ENCODE assay signal across 16 cellular contexts in the genomic region with DNA sequence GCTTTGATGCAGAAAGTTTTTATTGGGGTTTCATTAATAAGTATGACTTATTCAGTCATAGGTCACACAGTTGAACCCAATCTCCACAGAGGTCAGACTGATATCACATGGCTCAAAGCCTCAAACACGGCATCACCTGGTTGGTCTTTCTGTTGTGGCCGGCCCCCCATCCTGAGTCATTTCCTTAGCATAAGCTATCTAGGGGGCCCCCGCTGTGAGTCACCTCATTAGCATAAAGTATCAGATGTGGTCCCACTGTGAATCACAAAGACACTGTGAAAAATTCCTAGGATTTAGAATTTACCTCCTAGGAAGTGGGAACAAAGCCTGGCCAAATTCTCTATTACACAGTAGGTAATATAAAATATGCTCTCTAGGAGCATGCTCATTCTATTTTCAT.
DNase-seq lines count a peak whose midpoint lies in the region; ATAC-seq and TF ChIP-seq lines count a peak whose summit lies in the region.
"Had no signal": no experiment of that assay in that cellular context is flagged by ENCODE, and none has a peak within 500 bp of the region (broad histone marks: within the 10 kb centered on the region; RNA-seq: fewer than 3 reads in every experiment).

No MANE protein-coding gene starts in this region.

- H2AFZ ChIP-seq in HCT116 (ENCODE audit: low read depth, low read length, poor library complexity, severe bottlenecking) = no peak overlapping the region
- H2AFZ ChIP-seq in neuronal stem cell (ENCODE audit: low read length) = no peak overlapping the region
- H2AFZ ChIP-seq: PC-9 had no signal

- DNase-seq in HCT116 (ENCODE audit: low read depth, low spot score) (no peak), NCI-H146 treated with DMSO at 0.1 percent for 48 hours (lab: John Stamatoyannopoulos, UW; ENCODE audit: unreplicated experiment) (peak; percentile 29), choroid plexus epithelial cell (ENCODE audit: low read depth) (peak; percentile 1), neuronal stem cell (ENCODE audit: low spot score) (peak; percentile 26), esophagus muscularis mucosa (ENCODE audit: extremely low spot score) (no peak), DMS79 (lab: John Stamatoyannopoulos, UW) (no peak), NCI-H1105 (lab: John Stamatoyannopoulos, UW) (no peak)
- DNase-seq in activated T-cell treated with anti-CD3 and anti-CD28 coated beads, Interleukin-2, amount 50 U/mL, for 1 hour = no peak
- DNase-seq: activated CD4-positive, alpha-beta memory T cell treated with anti-CD3 and anti-CD28 coated beads for 36 hours; activated gamma-delta T cell; glutamatergic neuron; Karpas-422; PC-9; stimulated activated CD4-positive, alpha-beta T cell treated with anti-CD3 and anti-CD28 coated beads, Interleukin-12 subunit alpha, Interleukin-12 subunit beta, amount 100 ng/mL, for 4 hours; T-helper 2 cell had no signal

- H4K8ac ChIP-seq in neuronal stem cell (ENCODE audit: low read depth, low read length) = no peak overlapping the region

- H3K9me2 ChIP-seq in HCT116 (ENCODE audit: insufficient read depth) = no peaks in the 10 kb centered on the region

- CTCF ChIA-PET in HCT116 (lab: Charles Lee) = no interaction called here

- no peak overlapping the region for H4K91ac ChIP-seq in neuronal stem cell (ENCODE audit: low read depth, low read length, poor library complexity)

- H3K14ac ChIP-seq in neuronal stem cell (ENCODE audit: low read length) = no peak overlapping the region

- H3K18ac ChIP-seq in neuronal stem cell (ENCODE audit: low read length) = no peak overlapping the region

- H3K9me3 ChIP-seq in HCT116 (ENCODE audit: control insufficient read depth in 1 of 2, insufficient read depth in 1 of 2, low read depth in 1 of 2, low read length in 2 of 2) (no peaks in the 10 kb centered on the region), neuronal stem cell (replicated peaks in 1 of 2; ENCODE audit: control insufficient read depth in 2 of 2, insufficient read depth in 1 of 2, low read depth in 1 of 2, low read length in 2 of 2) (no peaks in the 10 kb centered on the region), esophagus muscularis mucosa (no peaks in the 10 kb centered on the region)

- POLR2A ChIA-PET in HCT116 (lab: Charles Lee) = no interaction called here

- no peak for TF ChIP-seq EP300 in esophagus muscularis mucosa (IDR thresholded peaks at IDR 0.05)

- H3K36me3 ChIP-seq in HCT116 (ENCODE audit: control insufficient read depth in 1 of 2, insufficient read depth in 2 of 2, low read length in 2 of 2) = no peaks in the 10 kb centered on the region
- H3K36me3 ChIP-seq in neuronal stem cell (replicated peaks in 1 of 2; ENCODE audit: control insufficient read depth in 2 of 2, insufficient read depth in 2 of 2, low read length in 2 of 2) = no peaks in the 10 kb centered on the region
- no peaks in the 10 kb centered on the region for H3K36me3 ChIP-seq in esophagus muscularis mucosa

- H3K4ac ChIP-seq in neuronal stem cell (ENCODE audit: low read length) = no peak overlapping the region

- no peak overlapping the region for H2BK15ac ChIP-seq in neuronal stem cell (ENCODE audit: low read length)

- no peaks in the 10 kb centered on the region for H4K20me1 ChIP-seq in HCT116 (ENCODE audit: insufficient read depth)

- no TSS peak for BruUV-seq in HCT116 (replicated peaks; lab: Mats Ljungman, UMichigan)

- H3K27me3 ChIP-seq in HCT116 (ENCODE audit: insufficient read depth, low read length) (no peaks in the 10 kb centered on the region), neuronal stem cell (ENCODE audit: control insufficient read depth in 3 of 3, insufficient read depth in 3 of 3, low read depth in 1 of 3, low read length in 3 of 3) (no peaks in the 10 kb centered on the region), esophagus muscularis mucosa (no peaks in the 10 kb centered on the region)

- intact Hi-C loops in HCT116 (cut with micrococcal nuclease) (no loop called here), esophagus muscularis mucosa (cut with DNase I) (no loop called here)

- H3K4me2 ChIP-seq in HCT116 (ENCODE audit: low read length) (peak overlapping the region; percentile 7; the same call in 1 of the 2 replicates), neuronal stem cell (ENCODE audit: insufficient read depth, low read length, poor library complexity, severe bottlenecking) (no peak overlapping the region)
- H3K4me2 ChIP-seq: PC-9 had no signal

- H3K9ac ChIP-seq in HCT116 (ENCODE audit: low read length) (no peak overlapping the region), neuronal stem cell (ENCODE audit: low read depth, low read length, poor library complexity) (no peak overlapping the region)

- peaks cover 0 to 9% of the 10 kb centered on the region in 2 experiments; a peak in 3 of 4 replicates for H3K4me1 ChIP-seq in HCT116 (ENCODE audit: control insufficient read depth in 1 of 2, insufficient read depth in 2 of 2, low read length in 2 of 2)
- H3K4me1 ChIP-seq in neuronal stem cell (ENCODE audit: control insufficient read depth in 2 of 2, insufficient read depth in 1 of 2, low read depth in 1 of 2, low read length in 2 of 2) = peaks cover 7 to 13% of the 10 kb centered on the region in 2 donors
- H3K4me1 ChIP-seq in esophagus muscularis mucosa = peaks cover 0 to 8% (median 3%) of the 10 kb centered on the region in 4 donors

- H3K4me3 ChIP-seq in HCT116 (replicated peaks in 1 of 2; ENCODE audit: low read depth in 1 of 2, low read length in 2 of 2) = no peak overlapping the region
- no peak overlapping the region for H3K4me3 ChIP-seq in choroid plexus epithelial cell (ENCODE audit: low read depth, low read length)
- no peak overlapping the region for H3K4me3 ChIP-seq in neuronal stem cell (ENCODE audit: low read length in 2 of 2)
- H3K4me3 ChIP-seq in esophagus muscularis mucosa = no peak overlapping the region
- H3K4me3 ChIP-seq: lung, PC-9 had no signal

- peak; percentile 89 for ATAC-seq in HCT116

- no peak overlapping the region for H3K23ac ChIP-seq in neuronal stem cell (ENCODE audit: low read depth, low read length, poor library complexity)

- no peak overlapping the region for H2BK120ac ChIP-seq in neuronal stem cell (ENCODE audit: low read depth, low read length)

- H3K27ac ChIP-seq in HCT116 (ENCODE audit: low read depth, low read length) (no peak overlapping the region), neuronal stem cell (replicated peaks; ENCODE audit: low read length) (no peak overlapping the region), esophagus muscularis mucosa (replicated peaks in 1 of 4) (no peak overlapping the region)
- H3K27ac ChIP-seq: PC-9 had no signal

- H2BK5ac ChIP-seq in neuronal stem cell (ENCODE audit: low read length) = no peak overlapping the region

- no CpG with 5 or more reads among the region's 3 CpGs for WGBS in neuronal stem cell (ENCODE audit: extremely low coverage in 2 of 2, insufficient read length in 2 of 2, insufficient replicate concordance in 1 of 2), 2 donors
- 69% methylated on average over 3 of the region's 3 CpGs for WGBS in esophagus muscularis mucosa

- no peaks in the 10 kb centered on the region for H3K79me2 ChIP-seq in HCT116 (ENCODE audit: insufficient read depth, low read length)

- no peak for TF ChIP-seq CTCF in HCT116 (IDR thresholded peaks at IDR 0.05 in 2 of 3, conservative IDR thresholded peaks at IDR 0.05 in 1 of 3; ENCODE audit: borderline replicate concordance in 1 of 3, insufficient read depth in 1 of 3, low read depth in 2 of 3, low read length in 2 of 3)
- TF ChIP-seq CTCF in choroid plexus epithelial cell (conservative IDR thresholded peaks at IDR 0.05; ENCODE audit: low read depth, low read length) = no peak
- no peak for TF ChIP-seq CTCF in esophagus muscularis mucosa (IDR thresholded peaks at IDR 0.05)

- no peaks in the 10 kb centered on the region for H3K79me1 ChIP-seq in neuronal stem cell (ENCODE audit: low read depth, low read length)

- RAD21 ChIA-PET in HCT116 (lab: Charles Lee; ENCODE audit: low non-redundant PET in 1 of 2, low total read pairs in 2 of 2, uncharacterized antibody in 2 of 2, unreplicated experiment in 2 of 2) = no interaction called here

- H2AK5ac ChIP-seq in neuronal stem cell (ENCODE audit: low read depth, low read length) = no peak overlapping the region

- H2BK12ac ChIP-seq in neuronal stem cell (ENCODE audit: low read length) = no peak overlapping the region

- TF ChIP-seq POLR2A in HCT116 (IDR thresholded peaks at IDR 0.05; ENCODE audit: borderline replicate concordance, extremely low read depth, insufficient read depth, insufficient read length) = no peak
- TF ChIP-seq POLR2A in esophagus muscularis mucosa (IDR thresholded peaks at IDR 0.05; ENCODE audit: low read depth) = no peak

- no peak for TF ChIP-seq RAD21 in HCT116 (IDR thresholded peaks at IDR 0.05; ENCODE audit: low read depth)

TF ChIP-seq in HCT116, 20 proteins besides CTCF, POLR2A, EP300 and RAD21:
- TF ChIP-seq ZFX (IDR thresholded peaks at IDR 0.05) = no peak
- TF ChIP-seq TCF7L2 (IDR thresholded peaks at IDR 0.05; ENCODE audit: borderline replicate concordance, extremely low read depth, insufficient read depth, insufficient read length) = peak; percentile 36
- TF ChIP-seq JUND (IDR thresholded peaks at IDR 0.05) = peak; percentile 62
- peak; percentile 57 for TF ChIP-seq FOSL1 (IDR thresholded peaks at IDR 0.05; ENCODE audit: low read depth)
- no peak for TF ChIP-seq EZH2 (IDR thresholded peaks at IDR 0.05)

Comparison
In these comparisons a context has a peak if more than half of its experiments do, and no peak if none do; other contexts are left out.
1. DNase-seq: peak in NCI-H146 treated with DMSO at 0.1 percent for 48 hours (single experiment), choroid plexus epithelial cell (single experiment) and neuronal stem cell (single experiment); none in HCT116 (single experiment), esophagus muscularis mucosa (single experiment), DMS79 (single experiment), NCI-H1105 (single experiment) and activated T-cell treated with anti-CD3 and anti-CD28 coated beads, Interleukin-2, amount 50 U/mL, for 1 hour (single experiment).